ENCODE assay signal across 9 cellular contexts in the genomic region with DNA sequence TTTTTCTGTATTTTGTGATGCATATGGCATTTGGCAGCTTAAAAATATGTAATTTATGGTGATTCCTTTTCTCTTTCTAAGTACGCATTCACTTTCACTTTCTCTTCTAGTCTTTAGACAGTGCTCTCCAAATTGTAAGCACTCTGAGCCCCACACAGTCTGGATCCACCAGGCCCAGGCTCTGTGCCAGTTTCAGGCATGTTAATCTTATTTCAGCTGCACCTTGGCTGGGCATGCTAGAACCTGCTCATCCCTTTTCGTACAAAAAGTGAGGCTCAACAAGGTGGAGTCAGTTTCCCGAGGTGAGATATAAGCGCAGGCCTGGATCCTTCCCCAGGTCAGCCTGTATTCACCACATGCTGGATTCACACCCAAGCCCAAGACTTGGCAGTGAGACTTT.
DNase-seq lines count a peak whose midpoint lies in the region; ATAC-seq and TF ChIP-seq lines count a peak whose summit lies in the region.
"Had no signal": no experiment of that assay in that cellular context is flagged by ENCODE, and none has a peak within 500 bp of the region (broad histone marks: within the 10 kb centered on the region; RNA-seq: fewer than 3 reads in every experiment).

No MANE protein-coding gene starts in this region.

- peaks cover 17% of the 10 kb centered on the region for H3K4me1 Mint-ChIP-seq in activated CD4-positive, alpha-beta T cell treated with anti-CD3 and anti-CD28 coated beads, Interleukin-2, amount 10 ng/mL, durations not matched to agents 7 days and 5 days
- H3K4me1 Mint-ChIP-seq in activated T-cell treated with anti-CD3 and anti-CD28 coated beads, Interleukin-2, amount 50 U/mL, for 72 hours (ENCODE audit: low read depth): peaks cover 26% of the 10 kb centered on the region

- H3K79me1 ChIP-seq in IMR-90 (ENCODE audit: low read depth in 1 of 2, low read length in 2 of 2): no peaks in the 10 kb centered on the region

- no peak overlapping the region for H2BK15ac ChIP-seq in IMR-90 (ENCODE audit: low read depth, low read length)

- no peak overlapping the region for H3K23ac ChIP-seq in IMR-90 (ENCODE audit: low read depth, low read length)

- peaks cover 3% of the 10 kb centered on the region for H3K36me3 Mint-ChIP-seq in activated CD4-positive, alpha-beta T cell treated with anti-CD3 and anti-CD28 coated beads, Interleukin-2, amount 10 ng/mL, durations not matched to agents 7 days and 5 days (ENCODE audit: low read depth)
- H3K36me3 Mint-ChIP-seq in activated T-cell treated with anti-CD3 and anti-CD28 coated beads, Interleukin-2, amount 50 U/mL, for 72 hours (ENCODE audit: insufficient read depth in 2 of 2): no peaks in the 10 kb centered on the region

- H2BK20ac ChIP-seq in IMR-90 (ENCODE audit: low read depth, low read length): no peak overlapping the region

- TF ChIP-seq RAD21 in IMR-90 (IDR thresholded peaks at IDR 0.05; ENCODE audit: low read length): no peak
- TF ChIP-seq RAD21 in liver (IDR thresholded peaks at IDR 0.05): no peak

- no peak for TF ChIP-seq POLR2A in IMR-90 (IDR thresholded peaks at IDR 0.05; ENCODE audit: low read depth, low read length)

- in situ Hi-C loops in IMR-90 (cut with MboI; ENCODE audit: low sequenced_read_pairs): no loop called here

- no peak overlapping the region for H2BK120ac ChIP-seq in IMR-90 (ENCODE audit: low read depth, low read length)

- no peaks in the 10 kb centered on the region for H3K9me1 ChIP-seq in IMR-90 (ENCODE audit: insufficient read depth, low read length)

- POLR2A ChIA-PET in activated CD4-positive, alpha-beta T cell treated with anti-CD3 and anti-CD28 coated beads, Interleukin-2, amount 10 ng/mL, durations not matched to agents 7 days and 5 days (lab: Charles Lee): no interaction called here
- POLR2A ChIA-PET in IMR-90 (lab: Charles Lee; ENCODE audit: unreplicated experiment): no interaction called here

- peak overlapping the region; percentile 45 for H3K4me3 Mint-ChIP-seq in activated CD4-positive, alpha-beta T cell treated with anti-CD3 and anti-CD28 coated beads, Interleukin-2, amount 10 ng/mL, durations not matched to agents 7 days and 5 days
- peak overlapping the region; percentile 70 to 73 for H3K4me3 Mint-ChIP-seq in activated T-cell treated with anti-CD3 and anti-CD28 coated beads, Interleukin-2, amount 50 U/mL, for 72 hours

- no TSS peak for BruUV-seq in IMR-90 (replicated peaks; lab: Mats Ljungman, UMichigan)

- no peak overlapping the region for H2BK5ac ChIP-seq in IMR-90 (ENCODE audit: low read depth, low read length, poor library complexity, severe bottlenecking)

- no peak overlapping the region for H3K4ac ChIP-seq in IMR-90 (ENCODE audit: low read depth, low read length)

- no peak overlapping the region; a peak in 1 of 4 replicates for H4K8ac ChIP-seq in IMR-90 (ENCODE audit: low read depth in 2 of 2, low read length in 2 of 2)

- H3K27me3 ChIP-seq in IMR-90 (ENCODE audit: control insufficient read depth, insufficient read depth, low read length): peaks cover 9% of the 10 kb centered on the region
- no peaks in the 10 kb centered on the region for H3K27me3 ChIP-seq in liver (ENCODE audit: control insufficient read depth in 4 of 4, insufficient read depth in 4 of 4, low read length in 3 of 4)
- H3K27me3 ChIP-seq in effector memory CD4-positive, alpha-beta T cell (replicated peaks; ENCODE audit: control insufficient read depth, insufficient read depth, low read length, poor library complexity, severe bottlenecking): no peaks in the 10 kb centered on the region

- DNase-seq in activated CD4-positive, alpha-beta T cell treated with anti-CD3 and anti-CD28 coated beads, Interleukin-2, amount 10 ng/mL, durations not matched to agents 7 days and 5 days: peak; percentile 24
- DNase-seq in activated CD4-positive, alpha-beta T cell treated with anti-CD3 and anti-CD28 coated beads, Interleukin-2, amount 50 U/mL, for 4 hours: no peak
- peak; percentile 25 for DNase-seq in IMR-90
- peak in 1 of 2 donors; percentile 6 for DNase-seq in activated T-cell treated with anti-CD3 and anti-CD28 coated beads, Interleukin-2, amount 50 U/mL, for 72 hours
- no peak for DNase-seq in posterior vena cava (ENCODE audit: low spot score)
- no peak for DNase-seq in effector memory CD4-positive, alpha-beta T cell

- H2AK5ac ChIP-seq in IMR-90 (ENCODE audit: low read depth, low read length): no peak overlapping the region

- no peak overlapping the region for H3K56ac ChIP-seq in IMR-90 (ENCODE audit: extremely low read depth, insufficient read depth, low read length)

- H4K20me1 ChIP-seq in IMR-90 (ENCODE audit: insufficient read depth, low read length): no peaks in the 10 kb centered on the region

- H3K36me3 ChIP-seq in IMR-90 (ENCODE audit: control insufficient read depth, insufficient read depth, low read length): no peaks in the 10 kb centered on the region
- H3K36me3 ChIP-seq in liver (ENCODE audit: control insufficient read depth in 4 of 4, insufficient read depth in 3 of 4, low read depth in 1 of 4, low read length in 3 of 4): no peaks in the 10 kb centered on the region
- H3K36me3 ChIP-seq in effector memory CD4-positive, alpha-beta T cell (ENCODE audit: control insufficient read depth, insufficient read depth, low read length): no peaks in the 10 kb centered on the region

- H3K9me3 Mint-ChIP-seq in activated CD4-positive, alpha-beta T cell treated with anti-CD3 and anti-CD28 coated beads, Interleukin-2, amount 10 ng/mL, durations not matched to agents 7 days and 5 days: no peaks in the 10 kb centered on the region
- peaks cover 0 to 2% of the 10 kb centered on the region in 2 donors for H3K9me3 Mint-ChIP-seq in activated T-cell treated with anti-CD3 and anti-CD28 coated beads, Interleukin-2, amount 50 U/mL, for 72 hours
- H3K9me3 Mint-ChIP-seq: T-helper 1 cell treated with Interleukin-12 subunit alpha and Interleukin-12 subunit beta and Interleukin-4 antibody, amounts not matched to agents 30 μg/mL and 1 μg/mL, for 36 hours had no signal

- no peak overlapping the region for H2AK9ac ChIP-seq in IMR-90 (replicated peaks; ENCODE audit: low read depth, low read length, poor library complexity)

- H4K5ac ChIP-seq in IMR-90 (ENCODE audit: low read depth, low read length): peak overlapping the region; percentile 25; the same call in 1 of the 2 replicates

- H3K27me3 Mint-ChIP-seq in activated CD4-positive, alpha-beta T cell treated with anti-CD3 and anti-CD28 coated beads, Interleukin-2, amount 10 ng/mL, durations not matched to agents 7 days and 5 days: no peaks in the 10 kb centered on the region
- peaks cover 5% of the 10 kb centered on the region for H3K27me3 Mint-ChIP-seq in activated T-cell treated with anti-CD3 and anti-CD28 coated beads, Interleukin-2, amount 50 U/mL, for 72 hours (ENCODE audit: low read depth)

- TF ChIP-seq CTCF in IMR-90 (conservative IDR thresholded peaks at IDR 0.05; ENCODE audit: low read depth, low read length): no peak
- TF ChIP-seq CTCF in liver (IDR thresholded peaks at IDR 0.05; ENCODE audit: low read depth, low read length, missing input control): no peak

- peak; percentile 63 for ATAC-seq in IMR-90 (ENCODE audit: low read depth)
- peak; percentile 72 to 76 for ATAC-seq in activated T-cell treated with anti-CD3 and anti-CD28 coated beads, Interleukin-2, amount 50 U/mL, for 72 hours (replicated peaks in 1 of 2)
- ATAC-seq in HG02571 (IDR thresholded peaks at IDR 0.05; ENCODE audit: unreplicated experiment): no peak

- intact Hi-C loops in IMR-90 (cut with micrococcal nuclease) (no loop called here), posterior vena cava (cut with DNase I) (no loop called here)

- dilution Hi-C loops in IMR-90 (cut with HindIII; ENCODE audit: low sequenced_read_pairs, unreplicated experiment): no loop called here

- no peak overlapping the region for H3K4me3 ChIP-seq in IMR-90 (ENCODE audit: insufficient read depth, low read depth, low read length)
- H3K4me3 ChIP-seq in liver (ENCODE audit: low read depth in 1 of 3, low read length in 3 of 3): peak overlapping the region in 2 of 3 donors; percentile 5 to 32
- H3K4me3 ChIP-seq in effector memory CD4-positive, alpha-beta T cell (ENCODE audit: insufficient read depth, low read depth, low read length, poor library complexity, severe bottlenecking): no peak overlapping the region

- no peak overlapping the region for H3K27ac ChIP-seq in IMR-90 (ENCODE audit: insufficient read depth, low read length)
- no peak overlapping the region for H3K27ac ChIP-seq in liver (ENCODE audit: low read depth in 1 of 2, low read length in 2 of 2)
- H3K27ac ChIP-seq in effector memory CD4-positive, alpha-beta T cell (ENCODE audit: insufficient read depth, low read length, poor library complexity, severe bottlenecking): no peak overlapping the region

- CTCF ChIA-PET in activated CD4-positive, alpha-beta T cell treated with anti-CD3 and anti-CD28 coated beads, Interleukin-2, amount 10 ng/mL, durations not matched to agents 7 days and 5 days (lab: Charles Lee): interaction anchor here (0.8 to 1.4 kb wide), 5 partner anchors 18 to 304 kb away, joined by 3 to 4 read pairs (median 3); no protein-coding TSS in a partner anchor
- CTCF ChIA-PET in IMR-90 (lab: Yijun Ruan, JAX): interaction anchor here (1.7 kb wide), 1 partner anchor 18 kb away, joined by 5 read pairs; no protein-coding TSS in a partner anchor

- H3K27ac Mint-ChIP-seq in activated CD4-positive, alpha-beta T cell treated with anti-CD3 and anti-CD28 coated beads, Interleukin-2, amount 10 ng/mL, durations not matched to agents 7 days and 5 days: peak overlapping the region; percentile 88
- H3K27ac Mint-ChIP-seq in activated T-cell treated with anti-CD3 and anti-CD28 coated beads, Interleukin-2, amount 50 U/mL, for 72 hours: peak overlapping the region; percentile 17
- H3K27ac Mint-ChIP-seq: T-helper 1 cell treated with Interleukin-12 subunit alpha and Interleukin-12 subunit beta and Interleukin-4 antibody, amounts not matched to agents 30 μg/mL and 1 μg/mL, for 36 hours had no signal

- H3K9me3 ChIP-seq in IMR-90 (ENCODE audit: control insufficient read depth, insufficient read depth, low read length): no peaks in the 10 kb centered on the region
- no peaks in the 10 kb centered on the region for H3K9me3 ChIP-seq in liver (ENCODE audit: control insufficient read depth in 4 of 4, low read length in 3 of 4)
- no peaks in the 10 kb centered on the region for H3K9me3 ChIP-seq in effector memory CD4-positive, alpha-beta T cell (ENCODE audit: control insufficient read depth, low read length)

- H3K4me1 ChIP-seq in IMR-90 (ENCODE audit: control insufficient read depth, insufficient read depth, low read length) (no peaks in the 10 kb centered on the region), liver (ENCODE audit: control insufficient read depth in 4 of 4, insufficient read depth in 4 of 4, low read length in 3 of 4) (peaks cover 0 to 3% (median 3%) of the 10 kb centered on the region in 4 donors)
- H3K4me1 ChIP-seq in effector memory CD4-positive, alpha-beta T cell (ENCODE audit: control insufficient read depth, insufficient read depth, low read length, poor library complexity, severe bottlenecking): no peaks in the 10 kb centered on the region

- H3K18ac ChIP-seq in IMR-90 (ENCODE audit: low read depth, low read length): no peak overlapping the region

- H2AFZ ChIP-seq in IMR-90 (replicated peaks; ENCODE audit: low read length, poor library complexity): peak overlapping the region; percentile 76

- 80% methylated on average over 3 of the region's 4 CpGs; no CpG with 5 or more reads in 1 of the 2 experiments for WGBS in IMR-90 (ENCODE audit: extremely low coverage in 2 of 2, insufficient read length in 1 of 2), 2 experiments
- 44% methylated on average over 4 of the region's 4 CpGs for WGBS in liver

- no peak overlapping the region for H4K91ac ChIP-seq in IMR-90 (ENCODE audit: insufficient read depth, low read depth, low read length)

- H3K9ac ChIP-seq in IMR-90 (ENCODE audit: low read depth, low read length): peak overlapping the region; percentile 23; the same call in 1 of the 2 replicates
- H3K9ac ChIP-seq in liver (ENCODE audit: low read depth in 1 of 2, low read length in 2 of 2): peak overlapping the region in 1 of 2 donors; percentile 52

- H3K14ac ChIP-seq in IMR-90 (replicated peaks; ENCODE audit: low read depth, low read length): no peak overlapping the region

- H3K4me2 ChIP-seq in IMR-90 (ENCODE audit: low read depth, low read length): peak overlapping the region; percentile 79

Comparison
In these comparisons a context has a peak if more than half of its experiments do, and no peak if none do; other contexts are left out.
1. DNase-seq: peak in activated CD4-positive, alpha-beta T cell treated with anti-CD3 and anti-CD28 coated beads, Interleukin-2, amount 10 ng/mL, durations not matched to agents 7 days and 5 days (single experiment) and IMR-90 (single experiment); none in activated CD4-positive, alpha-beta T cell treated with anti-CD3 and anti-CD28 coated beads, Interleukin-2, amount 50 U/mL, for 4 hours (0 of 2), posterior vena cava (single experiment) and effector memory CD4-positive, alpha-beta T cell (0 of 3).
2. H3K4me3 ChIP-seq: peak in liver (2 of 3); none in IMR-90 (single experiment) and effector memory CD4-positive, alpha-beta T cell (single experiment).